ENCODE assay signal across 3 cellular contexts in the genomic region with DNA sequence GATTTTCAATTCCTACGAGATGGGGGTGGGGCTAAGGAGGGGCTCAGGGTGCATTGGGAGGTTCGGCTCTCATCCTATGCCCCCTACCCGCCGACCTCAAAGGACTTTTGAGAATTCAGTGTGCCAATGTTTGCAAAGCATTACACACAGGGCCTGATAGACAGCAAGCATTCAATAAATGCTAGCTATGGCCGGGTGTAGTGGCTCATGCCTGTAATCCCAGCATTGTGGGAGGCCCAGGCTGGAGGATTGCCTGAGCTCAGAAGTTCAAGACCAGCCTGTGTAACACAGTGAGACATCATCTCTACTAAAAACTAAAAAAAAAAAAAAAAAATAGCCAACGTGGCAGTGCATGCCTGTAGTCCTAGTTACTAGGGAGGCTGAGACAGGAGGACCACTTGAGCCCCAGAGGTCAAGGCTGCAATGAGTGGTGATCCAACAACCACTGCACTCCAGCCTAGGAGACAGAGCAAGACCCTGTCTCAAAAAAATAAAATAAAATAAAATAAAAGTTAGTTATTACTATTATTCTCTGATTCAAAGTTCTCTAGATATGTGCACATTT.
TF ChIP-seq lines count a peak whose summit lies in the region.

No MANE protein-coding gene starts in this region.

TF ChIP-seq in HCT116, 20 proteins besides CTCF, POLR2A, EP300 and RAD21:
- no peak for TF ChIP-seq FOSL1 (IDR thresholded peaks at IDR 0.05; ENCODE audit: low read depth)
- TF ChIP-seq ELF1 (IDR thresholded peaks at IDR 0.05; ENCODE audit: borderline replicate concordance, low read depth), result no peak
- TF ChIP-seq EGR1 (IDR thresholded peaks at IDR 0.05; ENCODE audit: low read depth), result no peak
- TF ChIP-seq JUND (IDR thresholded peaks at IDR 0.05), result no peak
- no peak for TF ChIP-seq MAX (IDR thresholded peaks at IDR 0.05)
- no peak for TF ChIP-seq EZH2phosphoT487 (IDR thresholded peaks at IDR 0.05; ENCODE audit: borderline replicate concordance)
- TF ChIP-seq POLR2AphosphoS5 (IDR thresholded peaks at IDR 0.05; ENCODE audit: low read depth, low read length), result no peak
- TF ChIP-seq REST (IDR thresholded peaks at IDR 0.05; ENCODE audit: low read depth), result no peak
- TF ChIP-seq ZNF274 (IDR thresholded peaks at IDR 0.05; ENCODE audit: low read depth, low read length), result no peak
- TF ChIP-seq SIN3A (IDR thresholded peaks at IDR 0.05; ENCODE audit: low read depth), result no peak
- TF ChIP-seq, protein P1, sequence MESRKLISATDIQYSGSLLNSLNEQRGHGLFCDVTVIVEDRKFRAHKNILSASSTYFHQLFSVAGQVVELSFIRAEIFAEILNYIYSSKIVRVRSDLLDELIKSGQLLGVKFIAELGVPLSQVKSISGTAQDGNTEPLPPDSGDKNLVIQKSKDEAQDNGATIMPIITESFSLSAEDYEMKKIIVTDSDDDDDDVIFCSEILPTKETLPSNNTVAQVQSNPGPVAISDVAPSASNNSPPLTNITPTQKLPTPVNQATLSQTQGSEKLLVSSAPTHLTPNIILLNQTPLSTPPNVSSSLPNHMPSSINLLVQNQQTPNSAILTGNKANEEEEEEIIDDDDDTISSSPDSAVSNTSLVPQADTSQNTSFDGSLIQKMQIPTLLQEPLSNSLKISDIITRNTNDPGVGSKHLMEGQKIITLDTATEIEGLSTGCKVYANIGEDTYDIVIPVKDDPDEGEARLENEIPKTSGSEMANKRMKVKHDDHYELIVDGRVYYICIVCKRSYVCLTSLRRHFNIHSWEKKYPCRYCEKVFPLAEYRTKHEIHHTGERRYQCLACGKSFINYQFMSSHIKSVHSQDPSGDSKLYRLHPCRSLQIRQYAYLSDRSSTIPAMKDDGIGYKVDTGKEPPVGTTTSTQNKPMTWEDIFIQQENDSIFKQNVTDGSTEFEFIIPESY (IDR thresholded peaks at IDR 0.05; ENCODE audit: extremely low read depth, insufficient replicate concordance, low read length), result no peak
- no peak for TF ChIP-seq EZH2 (IDR thresholded peaks at IDR 0.05)

TF ChIP-seq in GM12878, 131 proteins besides CTCF, POLR2A, EP300 and RAD21:
- TF ChIP-seq IKZF2 (IDR thresholded peaks at IDR 0.05) (no peak), BCL3 (IDR thresholded peaks at IDR 0.05; ENCODE audit: borderline replicate concordance, insufficient read depth, low read depth, low read length, poor library complexity, severe bottlenecking) (peak; percentile 31)

TF ChIP-seq in liver, 16 proteins besides CTCF, POLR2A, EP300 and RAD21:
- TF ChIP-seq FOXA2 (IDR thresholded peaks at IDR 0.05) (no peak), GABPA (IDR thresholded peaks at IDR 0.05 in 1 of 2, conservative IDR thresholded peaks at IDR 0.05 in 1 of 2) (no peak), RXRA (IDR thresholded peaks at IDR 0.05) (peak in 1 of 2 donors; percentile 6)
